In genomic region chr5:135263022-135263668, GRCh38 we compare ENCODE assay signal across 14 cellular contexts.
DNase-seq lines count a peak whose midpoint lies in the region; ATAC-seq and TF ChIP-seq lines count a peak whose summit lies in the region.
"Had no signal": no experiment of that assay in that cellular context is flagged by ENCODE, and none has a peak within 500 bp of the region (broad histone marks: within the 10 kb centered on the region; RNA-seq: fewer than 3 reads in every experiment).

No MANE protein-coding gene starts in this region.

- WGBS in mammary epithelial cell (ENCODE audit: low coverage, missing lambda C conversion rate), result 40% methylated on average over 14 of the region's 17 CpGs

- intact Hi-C loops in HCT116 (cut with micrococcal nuclease), result no loop called here
- intact Hi-C loops in mammary epithelial cell (cut with micrococcal nuclease), result no loop called here

- H3K36me3 Mint-ChIP-seq in mesothelial cell of epicardium, result peaks cover 8% of the 10 kb centered on the region

- in situ Hi-C loops in mammary epithelial cell (cut with MboI; ENCODE audit: low sequenced_read_pairs in 2 of 2), result no loop called here

- H4K20me1 ChIP-seq in HCT116 (ENCODE audit: insufficient read depth) (no peaks in the 10 kb centered on the region), mammary epithelial cell (ENCODE audit: insufficient read depth, low read length) (no peaks in the 10 kb centered on the region), osteoblast (ENCODE audit: insufficient read depth, low read length) (no peaks in the 10 kb centered on the region)

- H3K4me2 ChIP-seq in HCT116 (ENCODE audit: low read length), result peak overlapping the region; percentile 65
- H3K4me2 ChIP-seq in mammary epithelial cell (ENCODE audit: insufficient read depth, low read depth, low read length), result no peak overlapping the region
- H3K4me2 ChIP-seq in osteoblast (ENCODE audit: insufficient read depth, low read length), result no peak overlapping the region
- H3K4me2 ChIP-seq: PC-9 had no signal

- dilution Hi-C loops in mammary epithelial cell (cut with HindIII; ENCODE audit: low sequenced_read_pairs), result no loop called here

- CTCF ChIA-PET in HCT116 (lab: Charles Lee) (interaction anchor here (1.2 kb wide), 1 partner anchor 59 kb away, joined by 6 read pairs; no protein-coding TSS in a partner anchor), mammary epithelial cell (lab: Charles Lee; ENCODE audit: low non-redundant PET) (no interaction called here)

- RAD21 ChIA-PET in HCT116 (lab: Charles Lee; ENCODE audit: low non-redundant PET in 1 of 2, low total read pairs in 2 of 2, uncharacterized antibody in 2 of 2, unreplicated experiment in 2 of 2), result no interaction called here

- no peak for TF ChIP-seq CTCF in HCT116 (IDR thresholded peaks at IDR 0.05 in 2 of 3, conservative IDR thresholded peaks at IDR 0.05 in 1 of 3; ENCODE audit: borderline replicate concordance in 1 of 3, insufficient read depth in 1 of 3, low read depth in 2 of 3, low read length in 2 of 3)
- TF ChIP-seq CTCF in mammary epithelial cell (conservative IDR thresholded peaks at IDR 0.05 in 1 of 2, IDR thresholded peaks at IDR 0.05 in 1 of 2; ENCODE audit: extremely low read depth in 1 of 2, insufficient read depth in 1 of 2, low read depth in 1 of 2, low read length in 2 of 2), result no peak
- TF ChIP-seq CTCF in mesothelial cell of epicardium (IDR thresholded peaks at IDR 0.05; ENCODE audit: unreplicated experiment), result no peak
- no peak for TF ChIP-seq CTCF in osteoblast (IDR thresholded peaks at IDR 0.05; ENCODE audit: extremely low read depth, low read depth, low read length)

- no peak for TF ChIP-seq RAD21 in HCT116 (IDR thresholded peaks at IDR 0.05; ENCODE audit: low read depth)

- POLR2A ChIA-PET in HCT116 (lab: Charles Lee), result interaction anchor here (0.7 kb wide), 1 partner anchor 357 kb away, joined by 6 read pairs; no protein-coding TSS in a partner anchor

- H3K27me3 Mint-ChIP-seq in mesothelial cell of epicardium (ENCODE audit: low read depth), result no peaks in the 10 kb centered on the region

- H3K27me3 ChIP-seq in HCT116 (ENCODE audit: insufficient read depth, low read length) (no peaks in the 10 kb centered on the region), mammary epithelial cell (ENCODE audit: insufficient read depth, low read length) (no peaks in the 10 kb centered on the region), osteoblast (ENCODE audit: insufficient read depth, low read length) (no peaks in the 10 kb centered on the region)

- H3K36me3 ChIP-seq in HCT116 (ENCODE audit: control insufficient read depth in 1 of 2, insufficient read depth in 2 of 2, low read length in 2 of 2), result no peaks in the 10 kb centered on the region
- H3K36me3 ChIP-seq in mammary epithelial cell (ENCODE audit: insufficient read depth, low read length), result no peaks in the 10 kb centered on the region
- no peaks in the 10 kb centered on the region for H3K36me3 ChIP-seq in osteoblast (ENCODE audit: insufficient read depth, low read length)

- peak; percentile 32 for DNase-seq in A172 (ENCODE audit: low spot score)
- DNase-seq in HCT116 (ENCODE audit: low read depth, low spot score), result peak; percentile 73
- no peak for DNase-seq in mammary epithelial cell
- no peak for DNase-seq in mesothelial cell of epicardium (ENCODE audit: low spot score in 2 of 2, unreplicated experiment in 2 of 2)
- no peak for DNase-seq in DMS153 (lab: John Stamatoyannopoulos, UW)
- DNase-seq in osteoblast (ENCODE audit: insufficient read length, low spot score, missing footprints), result no peak
- DNase-seq: AML-193, DND-41, GF-D8, NCI-H146, NCI-H69, PC-9 had no signal

- no peak overlapping the region for H3K4me3 Mint-ChIP-seq in mesothelial cell of epicardium

- H3K9me2 ChIP-seq in HCT116 (ENCODE audit: insufficient read depth), result no peaks in the 10 kb centered on the region

- BruUV-seq in HCT116 (replicated peaks; lab: Mats Ljungman, UMichigan) (no TSS peak), mammary epithelial cell (replicated peaks; lab: Mats Ljungman, UMichigan) (no TSS peak)

- peaks cover 23% of the 10 kb centered on the region for H3K9me3 Mint-ChIP-seq in mesothelial cell of epicardium

- H3K4me1 ChIP-seq in HCT116 (ENCODE audit: control insufficient read depth in 1 of 2, insufficient read depth in 2 of 2, low read length in 2 of 2), result peaks cover 6 to 27% of the 10 kb centered on the region in 2 experiments
- H3K4me1 ChIP-seq in mammary epithelial cell (ENCODE audit: insufficient read depth, low read length), result no peaks in the 10 kb centered on the region
- H3K4me1 ChIP-seq in osteoblast (ENCODE audit: insufficient read depth, low read length), result peaks cover 20% of the 10 kb centered on the region

- H3K79me2 ChIP-seq in HCT116 (ENCODE audit: insufficient read depth, low read length) (no peaks in the 10 kb centered on the region), mammary epithelial cell (ENCODE audit: insufficient read depth, low read length) (no peaks in the 10 kb centered on the region), osteoblast (ENCODE audit: insufficient read depth, low read length) (no peaks in the 10 kb centered on the region)

- no peak for TF ChIP-seq POLR2A in HCT116 (IDR thresholded peaks at IDR 0.05; ENCODE audit: borderline replicate concordance, extremely low read depth, insufficient read depth, insufficient read length)

- H3K9me3 ChIP-seq in HCT116 (ENCODE audit: control insufficient read depth in 1 of 2, insufficient read depth in 1 of 2, low read depth in 1 of 2, low read length in 2 of 2) (0 out of 4 replicates have a peak, but pooled peaks cover 0 to 6% of the 10 kb centered on the region in 2 experiments), mammary epithelial cell (replicated peaks; ENCODE audit: insufficient read depth, low read length) (no peaks in the 10 kb centered on the region), osteoblast (ENCODE audit: low read depth, low read length) (no peaks in the 10 kb centered on the region)

- H2AFZ ChIP-seq in HCT116 (ENCODE audit: low read depth, low read length, poor library complexity, severe bottlenecking) (peak overlapping the region; percentile 46), mammary epithelial cell (ENCODE audit: low read depth, low read length) (peak overlapping the region; percentile 63), osteoblast (ENCODE audit: low read length) (no peak overlapping the region)
- H2AFZ ChIP-seq: PC-9 had no signal

- no peak overlapping the region for H3K9ac ChIP-seq in HCT116 (ENCODE audit: low read length)
- H3K9ac ChIP-seq in mammary epithelial cell (ENCODE audit: insufficient read depth, low read length), result no peak overlapping the region

- H3K4me3 ChIP-seq in HCT116 (replicated peaks in 1 of 2; ENCODE audit: low read depth in 1 of 2, low read length in 2 of 2) (peak overlapping the region in 1 of 2 experiments; percentile 3; a peak in 1 of 4 replicates), mammary epithelial cell (replicated peaks in 1 of 3; ENCODE audit: insufficient read depth in 1 of 3, low read depth in 2 of 3, low read length in 3 of 3) (no peak overlapping the region), osteoblast (ENCODE audit: insufficient read depth, low read length) (no peak overlapping the region)
- H3K4me3 ChIP-seq: PC-9 had no signal

- H3K4me1 Mint-ChIP-seq in mesothelial cell of epicardium, result peaks cover 42% of the 10 kb centered on the region

- peak overlapping the region; percentile 80 for H3K27ac Mint-ChIP-seq in mesothelial cell of epicardium

- H3K27ac ChIP-seq in HCT116 (ENCODE audit: low read depth, low read length), result no peak overlapping the region
- H3K27ac ChIP-seq in mammary epithelial cell (ENCODE audit: insufficient read depth, low read depth, low read length), result no peak overlapping the region
- H3K27ac ChIP-seq in osteoblast (ENCODE audit: low read depth, low read length), result no peak overlapping the region
- H3K27ac ChIP-seq: PC-9 had no signal

- ATAC-seq in HCT116, result peak; percentile 91
- no peak for ATAC-seq in HG02884 (IDR thresholded peaks at IDR 0.05; ENCODE audit: unreplicated experiment)
- no peak for ATAC-seq in GM21576 (IDR thresholded peaks at IDR 0.05; ENCODE audit: unreplicated experiment)

TF ChIP-seq in HCT116, 20 proteins besides CTCF, POLR2A, EP300 and RAD21 (continues in another document):
- peak; percentile 37; the same call in 1 of the 2 replicates for TF ChIP-seq POLR2AphosphoS5 (IDR thresholded peaks at IDR 0.05; ENCODE audit: low read depth, low read length)
- TF ChIP-seq ELF1 (IDR thresholded peaks at IDR 0.05; ENCODE audit: borderline replicate concordance, low read depth), result no peak
- no peak for TF ChIP-seq SIN3A (IDR thresholded peaks at IDR 0.05; ENCODE audit: low read depth)
- no peak for TF ChIP-seq EZH2 (IDR thresholded peaks at IDR 0.05)
- no peak for TF ChIP-seq ZFX (IDR thresholded peaks at IDR 0.05)
- TF ChIP-seq CBX3 (IDR thresholded peaks at IDR 0.05; ENCODE audit: low read depth), result 0 out of 2 replicates have a peak, but pooled peaks have one; percentile 22
- peak; percentile 73 for TF ChIP-seq MAX (IDR thresholded peaks at IDR 0.05)
- TF ChIP-seq ZBTB33 (IDR thresholded peaks at IDR 0.05; ENCODE audit: extremely low read depth, insufficient replicate concordance, low read length), result no peak
- peak; percentile 76 for TF ChIP-seq FOSL1 (IDR thresholded peaks at IDR 0.05; ENCODE audit: low read depth)
- TF ChIP-seq CEBPB (IDR thresholded peaks at IDR 0.05; ENCODE audit: low read depth), result peak; percentile 96

Comparison
In these comparisons a context has a peak if more than half of its experiments do, and no peak if none do; other contexts are left out.
1. DNase-seq: peak in A172 (single experiment) and HCT116 (single experiment); none in mammary epithelial cell (single experiment), mesothelial cell of epicardium (0 of 2), DMS153 (single experiment) and osteoblast (single experiment).